1 cellular context compared by ENCODE assay signal in genomic region chr10:69446650-69447151, GRCh38.
A peak's percentile ranks its signal among the peaks of the same experiment; 100 is the strongest.
TF ChIP-seq lines count a peak whose summit lies in the region.

No MANE protein-coding gene starts in this region.

TF ChIP-seq in HEK293, 187 proteins besides CTCF, POLR2A, EP300 and RAD21 (continued from another document):
- TF ChIP-seq ZNF629 (tag by site-specific recombination; IDR thresholded peaks at IDR 0.05) = 0 out of 2 replicates have a peak, but pooled peaks have one; percentile 11
